Comparison of ENCODE assay signal across 20 cellular contexts in genomic region chr15:56969265-56969895, GRCh38. TPM values are rescaled to one million over a fixed set of nuclear protein-coding genes. Genes with fewer than 3 reads are reported as not detected.
DNase-seq lines count a peak whose midpoint lies in the region; ATAC-seq, FAIRE-seq and TF ChIP-seq lines count a peak whose summit lies in the region.
"Had no signal": no experiment of that assay in that cellular context is flagged by ENCODE, and none has a peak within 500 bp of the region (broad histone marks: within the 10 kb centered on the region; RNA-seq: fewer than 3 reads in every experiment).

No MANE protein-coding gene starts in this region.

- H3K27ac ChIP-seq in pancreas = peak overlapping the region in 2 of 4 donors; percentile 46 to 63
- H3K27ac ChIP-seq in gastrocnemius medialis = no peak overlapping the region

- H3K27me3 Mint-ChIP-seq in Calu3 (ENCODE audit: unreplicated experiment) = no peaks in the 10 kb centered on the region
- H3K27me3 Mint-ChIP-seq: activated CD4-positive, alpha-beta T cell treated with anti-CD3 and anti-CD28 coated beads, Interleukin-2, amount 10 ng/mL, durations not matched to agents 7 days and 5 days; T-cell had no signal

- intact Hi-C loops in Calu3 (cut with micrococcal nuclease; ENCODE audit: unreplicated experiment) = loop anchor here (5.0 kb wide), 1 partner anchor 42 kb away; no protein-coding TSS in a partner anchor
- intact Hi-C loops in pancreas (cut with DNase I) = no loop called here
- intact Hi-C loops in gastrocnemius medialis (cut with DNase I; ENCODE audit: low total_unique reads) = no loop called here

- H3K4me3 ChIP-seq in LNCaP clone FGC (ENCODE audit: low read depth, low read length) = peak overlapping the region; percentile 36
- H3K4me3 ChIP-seq in endocrine pancreas (ENCODE audit: control insufficient read depth, insufficient read depth, low read length) = peak overlapping the region; percentile 19
- H3K4me3 ChIP-seq in pancreas = peak overlapping the region in 1 of 4 donors; percentile 4
- no peak overlapping the region for H3K4me3 ChIP-seq in gastrocnemius medialis
- H3K4me3 ChIP-seq: dorsolateral prefrontal cortex had no signal

- BruUV-seq in Calu3 (replicated peaks; lab: Mats Ljungman, UMichigan) = no TSS peak

- H3K9me3 ChIP-seq in endocrine pancreas (ENCODE audit: control insufficient read depth, low read length) (no peaks in the 10 kb centered on the region), pancreas (no peaks in the 10 kb centered on the region), gastrocnemius medialis (no peaks in the 10 kb centered on the region)

- H3K4me1 Mint-ChIP-seq in Calu3 (ENCODE audit: low read depth, unreplicated experiment) = peaks cover 70% of the 10 kb centered on the region

- TF ChIP-seq CTCF in Calu3 (IDR thresholded peaks at IDR 0.05; ENCODE audit: unreplicated experiment) = no peak
- no peak for TF ChIP-seq CTCF in LNCaP clone FGC (IDR thresholded peaks at IDR 0.05; ENCODE audit: control insufficient read depth, extremely low read depth, insufficient read depth)
- TF ChIP-seq CTCF in pancreas (IDR thresholded peaks at IDR 0.05) = no peak
- no peak for TF ChIP-seq CTCF in gastrocnemius medialis (IDR thresholded peaks at IDR 0.05 in 4 of 5, conservative IDR thresholded peaks at IDR 0.05 in 1 of 5)

- no peaks in the 10 kb centered on the region for H3K36me3 ChIP-seq in endocrine pancreas (ENCODE audit: control insufficient read depth, insufficient read depth, low read length)
- H3K36me3 ChIP-seq in pancreas = no peaks in the 10 kb centered on the region
- no peaks in the 10 kb centered on the region for H3K36me3 ChIP-seq in gastrocnemius medialis

- in situ Hi-C loops in gastrocnemius medialis (cut with MboI; ENCODE audit: low sequenced_read_pairs in 4 of 4) = no loop called here

- 47 to 48% methylated on average over 9 of the region's 9 CpGs for WGBS in pancreas, 2 donors

- peaks cover 8% of the 10 kb centered on the region for H3K36me3 Mint-ChIP-seq in Calu3 (ENCODE audit: insufficient read depth, unreplicated experiment)

- TF ChIP-seq POLR2A in gastrocnemius medialis (IDR thresholded peaks at IDR 0.05) (no peak), GM18505 (IDR thresholded peaks at IDR 0.05; ENCODE audit: borderline replicate concordance, extremely low read depth, insufficient read depth, insufficient read length) (no peak)

- no peaks in the 10 kb centered on the region for H3K9me3 Mint-ChIP-seq in Calu3 (ENCODE audit: low read depth, unreplicated experiment)
- H3K9me3 Mint-ChIP-seq: T-cell had no signal

- peaks cover 22% of the 10 kb centered on the region for H3K4me1 ChIP-seq in endocrine pancreas (ENCODE audit: control insufficient read depth, insufficient read depth, low read length)
- peaks cover under 1 to 25% (median 4%) of the 10 kb centered on the region in 3 donors for H3K4me1 ChIP-seq in pancreas
- peaks cover 26 to 37% of the 10 kb centered on the region in 2 donors for H3K4me1 ChIP-seq in gastrocnemius medialis

- ATAC-seq in pancreas = peak; percentile 71 to 83 (median 77)
- no peak for ATAC-seq in gastrocnemius medialis
- ATAC-seq in GM18505 (IDR thresholded peaks at IDR 0.05; ENCODE audit: unreplicated experiment) = no peak
- ATAC-seq: T-cell had no signal

- no peak overlapping the region for H3K9ac ChIP-seq in endocrine pancreas (ENCODE audit: control insufficient read depth, insufficient read depth, low read length)

- FAIRE-seq in pancreas (lab: Jason Lieb, UNC) = no peak

- H3K4me3 Mint-ChIP-seq in Calu3 (ENCODE audit: low read depth, unreplicated experiment) = peak overlapping the region; percentile 59
- H3K4me3 Mint-ChIP-seq: activated CD4-positive, alpha-beta T cell treated with anti-CD3 and anti-CD28 coated beads, Interleukin-2, amount 10 ng/mL, durations not matched to agents 7 days and 5 days; neural crest cell; T-cell had no signal

- H3K27ac Mint-ChIP-seq in Calu3 (ENCODE audit: unreplicated experiment) = peak overlapping the region; percentile 66
- H3K27ac Mint-ChIP-seq: activated CD4-positive, alpha-beta T cell treated with anti-CD3 and anti-CD28 coated beads, Interleukin-2, amount 10 ng/mL, durations not matched to agents 7 days and 5 days; T-cell had no signal

- no peak for DNase-seq in Calu3
- peak; percentile 28 for DNase-seq in LNCaP clone FGC (ENCODE audit: low read depth)
- no peak for DNase-seq in pancreas
- DNase-seq in gastrocnemius medialis = no peak
- DNase-seq in H4 (ENCODE audit: low spot score) = no peak
- DNase-seq: activated CD4-positive, alpha-beta T cell treated with anti-CD3 and anti-CD28 coated beads, Interleukin-2, amount 10 ng/mL, durations not matched to agents 7 days and 5 days; activated effector memory CD4-positive, alpha-beta T cell treated with Interleukin-2 at 50 U/mL for 16 hours; central memory CD4-positive, alpha-beta T cell; dorsolateral prefrontal cortex; EL; midbrain; MV-4-11; NCI-H524; SHP77 treated with DMSO at 0.1 percent for 48 hours; stimulated activated CD4-positive, alpha-beta T cell treated with anti-CD3 and anti-CD28 coated beads, Interleukin-12 subunit alpha, Interleukin-12 subunit beta, amount 100 ng/mL, for 4 hours; substantia nigra; T-cell had no signal

- no peaks in the 10 kb centered on the region for H3K27me3 ChIP-seq in endocrine pancreas (ENCODE audit: control insufficient read depth, insufficient read depth, low read length)
- H3K27me3 ChIP-seq in pancreas = no peaks in the 10 kb centered on the region
- no peaks in the 10 kb centered on the region for H3K27me3 ChIP-seq in gastrocnemius medialis
- H3K27me3 ChIP-seq: dorsolateral prefrontal cortex had no signal

- CTCF ChIA-PET in Calu3 (lab: Charles Lee) = interaction anchor here (0.7 to 1.9 kb wide), 5 partner anchors 10 to 1275 kb away, joined by 3 to 4 read pairs (median 3); no protein-coding TSS in a partner anchor

RNA-seq across cellular contexts. Expression of gene TCF12, which starts 50.9 kb away (rescaled TPM):
- 115 and 127 TPM in 2 replicates for total RNA-seq in Calu3 (2022)
- 10 to 100 TPM; 26.9 to 67.4 (median 28.6) TPM for total RNA-seq in pancreas
- 1 to 10 TPM; 7.7 to 9.0 TPM for polyA plus RNA-seq in pancreas
- 10 to 100 TPM; 34.9 to 63.0 (median 51.4) TPM for total RNA-seq in gastrocnemius medialis
- 73.0 and 98.7 TPM in 2 replicates for total RNA-seq in H4 (2014; rRNA removed; shearing (Covaris generic))

Comparison
In these comparisons a context has a peak if more than half of its experiments do, and no peak if none do; other contexts are left out.
1. H3K4me3 ChIP-seq: peak in LNCaP clone FGC (single experiment) and endocrine pancreas (single experiment); none in gastrocnemius medialis (0 of 4).
2. ATAC-seq: peak in pancreas (4 of 4); none in gastrocnemius medialis (0 of 2) and GM18505 (single experiment).